Comparison of ENCODE assay signal across 14 cellular contexts in the genomic region with DNA sequence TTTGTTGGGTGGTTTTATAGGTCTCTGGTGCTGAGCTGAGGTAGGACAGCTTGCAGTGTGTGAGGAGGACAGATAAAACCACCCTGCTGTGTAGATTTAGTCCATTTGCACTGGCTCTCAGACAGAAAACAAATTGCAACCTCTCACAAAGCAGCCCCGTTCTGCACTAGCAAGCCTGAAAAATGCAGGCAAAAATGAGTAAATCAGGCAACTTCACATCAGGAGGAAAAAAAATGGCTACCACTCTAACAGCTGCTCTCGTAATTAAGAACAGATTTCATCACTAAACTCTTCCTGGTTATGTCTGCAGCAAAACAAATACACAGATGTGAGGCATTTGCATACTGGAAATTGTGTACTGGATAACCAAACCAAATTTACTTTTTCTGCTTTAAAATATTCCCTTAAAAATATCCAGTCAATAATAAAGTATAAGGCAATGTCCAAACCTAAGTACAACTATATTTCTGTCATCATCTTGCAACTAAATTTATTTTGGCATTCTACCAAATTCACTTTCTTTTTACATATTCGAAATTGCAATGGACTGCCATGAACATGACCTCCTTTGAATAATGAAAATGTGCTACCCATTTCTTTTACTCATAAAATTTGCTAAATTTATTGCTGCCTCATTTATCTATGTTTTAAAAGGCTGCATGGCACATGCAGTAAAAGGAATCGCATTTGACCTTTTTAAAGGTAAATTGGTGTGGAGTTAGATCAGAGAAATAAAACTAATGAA.
DNase-seq lines count a peak whose midpoint lies in the region; FAIRE-seq and TF ChIP-seq lines count a peak whose summit lies in the region.
"Had no signal": no experiment of that assay in that cellular context is flagged by ENCODE, and none has a peak within 500 bp of the region (broad histone marks: within the 10 kb centered on the region; RNA-seq: fewer than 3 reads in every experiment).

No MANE protein-coding gene starts in this region.

- H3K27ac Mint-ChIP-seq in nephron = peak overlapping the region; percentile 93 to 95 (median 95)
- H3K27ac Mint-ChIP-seq: stimulated activated memory B cell treated with anti-CD40 and anti-IgM and Interleukin-4, amounts not matched to agents 10 μg/mL and 1 μg/mL and 100 μg/mL, for 72 hours; T-cell had no signal

- WGBS in esophagus squamous epithelium, 2 donors = 44 to 45% methylated on average over 4 of the region's 4 CpGs

- no peaks in the 10 kb centered on the region for H3K4me1 ChIP-seq in esophagus squamous epithelium

- no peak overlapping the region for H3K27ac ChIP-seq in esophagus squamous epithelium

- H3K4me1 Mint-ChIP-seq in nephron = peaks cover 59% of the 10 kb centered on the region
- H3K4me1 Mint-ChIP-seq: CD8-positive, alpha-beta memory T cell; central memory CD8-positive, alpha-beta T cell; T-cell had no signal

- H3K4me3 ChIP-seq in esophagus squamous epithelium = no peak overlapping the region

- H3K27me3 ChIP-seq in esophagus squamous epithelium = no peaks in the 10 kb centered on the region

- DNase-seq in DMS 273 treated with DMSO at 0.1 percent for 48 hours (lab: John Stamatoyannopoulos, UW) = peak; percentile 60
- peak; percentile 53 for DNase-seq in NCI-H2171 (lab: John Stamatoyannopoulos, UW)
- DNase-seq in HTR-8/SVneo (ENCODE audit: insufficient read length, low spot score) = no peak
- DNase-seq in esophagus squamous epithelium (lab: John Stamatoyannopoulos, UW) = no peak
- no peak for DNase-seq in NCI-H1105 (lab: John Stamatoyannopoulos, UW)
- no peak for DNase-seq in GDM1 (lab: John Stamatoyannopoulos, UW)
- DNase-seq: activated effector memory CD4-positive, alpha-beta T cell treated with anti-CD3 and anti-CD28 coated beads, Interleukin-2, amount 50 U/mL, for 16 hours; CD8-positive, alpha-beta memory T cell; stimulated activated CD4-positive, alpha-beta T cell treated with anti-CD3 and anti-CD28 coated beads, Interleukin-2, amount 100 ng/mL, for 24 hours; T-cell had no signal

- peaks cover 38% of the 10 kb centered on the region for H3K36me3 Mint-ChIP-seq in nephron (ENCODE audit: low read depth)

- H3K4me3 Mint-ChIP-seq in nephron = no peak overlapping the region
- H3K4me3 Mint-ChIP-seq: CD8-positive, alpha-beta memory T cell; central memory CD8-positive, alpha-beta T cell; stimulated activated memory B cell treated with anti-CD40 and anti-IgM and Interleukin-4, amounts not matched to agents 10 μg/mL and 1 μg/mL and 100 μg/mL, for 72 hours; T-cell had no signal

- intact Hi-C loops in esophagus squamous epithelium (cut with DNase I) = no loop called here

- H3K36me3 ChIP-seq in esophagus squamous epithelium = no peaks in the 10 kb centered on the region

- TF ChIP-seq POLR2A in esophagus squamous epithelium (IDR thresholded peaks at IDR 0.05) = no peak

- no peaks in the 10 kb centered on the region for H3K9me3 Mint-ChIP-seq in nephron
- H3K9me3 Mint-ChIP-seq: CD8-positive, alpha-beta memory T cell; central memory CD8-positive, alpha-beta T cell; stimulated activated memory B cell treated with anti-CD40 and anti-IgM and Interleukin-4, amounts not matched to agents 10 μg/mL and 1 μg/mL and 100 μg/mL, for 72 hours; T-cell had no signal

- H3K9me3 ChIP-seq in esophagus squamous epithelium = no peaks in the 10 kb centered on the region

- no peak for TF ChIP-seq CTCF in nephron (IDR thresholded peaks at IDR 0.05; ENCODE audit: unreplicated experiment in 3 of 3)
- TF ChIP-seq CTCF in esophagus squamous epithelium (IDR thresholded peaks at IDR 0.05) = no peak

- peak; percentile 96 for FAIRE-seq in endometrium (lab: Jason Lieb, UNC)
- FAIRE-seq in HTR-8/SVneo (lab: Jason Lieb, UNC) = no peak

- no peaks in the 10 kb centered on the region for H3K27me3 Mint-ChIP-seq in nephron (ENCODE audit: low read depth)
- H3K27me3 Mint-ChIP-seq: central memory CD8-positive, alpha-beta T cell; stimulated activated memory B cell treated with anti-CD40 and anti-IgM and Interleukin-4, amounts not matched to agents 10 μg/mL and 1 μg/mL and 100 μg/mL, for 72 hours; T-cell had no signal

Comparison
In these comparisons a context has a peak if more than half of its experiments do, and no peak if none do; other contexts are left out.
1. DNase-seq: peak in DMS 273 treated with DMSO at 0.1 percent for 48 hours (single experiment) and NCI-H2171 (single experiment); none in HTR-8/SVneo (single experiment), esophagus squamous epithelium (single experiment), NCI-H1105 (single experiment) and GDM1 (single experiment).